Comparison of ENCODE assay signal across 9 cellular contexts in genomic region chr14:29637406-29637805, GRCh38.
A peak's percentile ranks its signal among the peaks of the same experiment; 100 is the strongest.
DNase-seq lines count a peak whose midpoint lies in the region; ATAC-seq lines count a peak whose summit lies in the region.
"Had no signal": no experiment of that assay in that cellular context is flagged by ENCODE, and none has a peak within 500 bp of the region (broad histone marks: within the 10 kb centered on the region; RNA-seq: fewer than 3 reads in every experiment).

No MANE protein-coding gene starts in this region.

- no peaks in the 10 kb centered on the region for H3K79me2 ChIP-seq in ACC112 (ENCODE audit: control insufficient read depth, insufficient read depth, low read length, unreplicated experiment)

- H3K36me3 ChIP-seq in ACC112 (ENCODE audit: insufficient read depth, low read length): peaks cover 12% of the 10 kb centered on the region; the same call in 1 of the 2 replicates

- peak overlapping the region; percentile 17 for H2AFZ ChIP-seq in ACC112 (ENCODE audit: low read length, unreplicated experiment)

- H3K4me3 ChIP-seq in ACC112 (ENCODE audit: low read depth, low read length): peak overlapping the region; percentile 37; the same call in 1 of the 2 replicates
- H3K4me3 ChIP-seq: upper lobe of left lung had no signal

- in situ Hi-C loops in T47D (cut with HindIII; ENCODE audit: low pct_unique_long_range_greater_than_20kb, low sequenced_read_pairs): no loop called here

- DNase-seq in NCI-H128 (lab: John Stamatoyannopoulos, UW; ENCODE audit: unreplicated experiment) (peak; percentile 36), T47D (ENCODE audit: low read depth in 1 of 2, low spot score in 1 of 2) (peak; percentile 26 to 86), kidney glomerular epithelial cell (lab: John Stamatoyannopoulos, UW) (peak; percentile 58)
- DNase-seq in stimulated activated naive CD4-positive, alpha-beta T cell (lab: John Stamatoyannopoulos, UW): no peak

- ATAC-seq in GM19452 (IDR thresholded peaks at IDR 0.05; ENCODE audit: unreplicated experiment) (no peak), GM21367 (IDR thresholded peaks at IDR 0.05; ENCODE audit: unreplicated experiment) (no peak), GM18867 (IDR thresholded peaks at IDR 0.05; ENCODE audit: unreplicated experiment) (no peak)

- H3K27me3 ChIP-seq in ACC112 (ENCODE audit: insufficient read depth, low read length): no peaks in the 10 kb centered on the region
- H3K27me3 ChIP-seq: upper lobe of left lung had no signal

- no peak overlapping the region for H3K27ac ChIP-seq in ACC112 (ENCODE audit: low read depth, low read length)
- H3K27ac ChIP-seq: upper lobe of left lung had no signal

- peaks cover 17% of the 10 kb centered on the region for H3K4me1 ChIP-seq in ACC112 (ENCODE audit: control insufficient read depth, insufficient read depth, low read length, unreplicated experiment)

Comparison
In these comparisons a context has a peak if more than half of its experiments do, and no peak if none do; other contexts are left out.
1. DNase-seq: peak in NCI-H128 (single experiment), T47D (2 of 2) and kidney glomerular epithelial cell (single experiment); none in stimulated activated naive CD4-positive, alpha-beta T cell (0 of 6).